In genomic region chr9:124281934-124282351, GRCh38 we compare ENCODE assay signal across 9 cellular contexts. TPM values are rescaled to one million over a fixed set of nuclear protein-coding genes. Genes with fewer than 3 reads are reported as not detected.
DNase-seq lines count a peak whose midpoint lies in the region; ATAC-seq and TF ChIP-seq lines count a peak whose summit lies in the region.
"Had no signal": no experiment of that assay in that cellular context is flagged by ENCODE, and none has a peak within 500 bp of the region (broad histone marks: within the 10 kb centered on the region; RNA-seq: fewer than 3 reads in every experiment).

No MANE protein-coding gene starts in this region.

- peaks cover 0 to 4% (median 0%) of the 10 kb centered on the region in 11 experiments; a peak in 1 of 22 replicates for H3K9me3 ChIP-seq in BLaER1 treated with 17β-estradiol and CSF1 and Interleukin-3, amounts not matched to agents 10 nM and 100 nM (replicated peaks in 1 of 11)
- H3K9me3 ChIP-seq in SU-DHL-6 (ENCODE audit: insufficient read depth, low read length) (no peaks in the 10 kb centered on the region), trophoblast cell (ENCODE audit: insufficient read depth, low read depth, low read length) (no peaks in the 10 kb centered on the region)

- H3K36me3 ChIP-seq in BLaER1 treated with 17β-estradiol and CSF1 and Interleukin-3, amounts not matched to agents 10 nM and 100 nM = peaks cover 0 to 16% (median 5%) of the 10 kb centered on the region in 11 experiments; a peak in 7 of 22 replicates
- H3K36me3 ChIP-seq in SU-DHL-6 (ENCODE audit: low read length) (no peaks in the 10 kb centered on the region), trophoblast cell (ENCODE audit: control insufficient read depth in 1 of 2, insufficient read depth in 2 of 2, low read length in 2 of 2) (peaks cover 4% of the 10 kb centered on the region in 2 experiments)

- peak overlapping the region in 2 of 10 experiments; percentile 7 to 37; a peak in 2 of 20 replicates for H3K4me3 ChIP-seq in BLaER1 treated with 17β-estradiol and CSF1 and Interleukin-3, amounts not matched to agents 10 nM and 100 nM
- H3K4me3 ChIP-seq in SU-DHL-6 (ENCODE audit: insufficient read depth, low read length, poor library complexity, severe bottlenecking) (no peak overlapping the region), fibroblast of villous mesenchyme (ENCODE audit: low read depth, low read length) (no peak overlapping the region), trophoblast cell (ENCODE audit: low read depth, low read length) (no peak overlapping the region)

- peak overlapping the region; percentile 59 to 77 (median 69); a peak in 21 of 22 replicates for H3K9ac ChIP-seq in BLaER1 treated with 17β-estradiol and CSF1 and Interleukin-3, amounts not matched to agents 10 nM and 100 nM
- H3K9ac ChIP-seq in SU-DHL-6 (ENCODE audit: low read length) (no peak overlapping the region), trophoblast cell (ENCODE audit: low read length) (no peak overlapping the region)

- no peak for ATAC-seq in GM18867 (IDR thresholded peaks at IDR 0.05; ENCODE audit: unreplicated experiment)

- H2AFZ ChIP-seq in SU-DHL-6 (ENCODE audit: low read depth, low read length, severe bottlenecking) (no peak overlapping the region), trophoblast cell (ENCODE audit: insufficient read depth, low read length, poor library complexity) (no peak overlapping the region)

- H2AK5ac ChIP-seq in trophoblast cell (ENCODE audit: low read length) = no peak overlapping the region

- no peak for TF ChIP-seq CTCF in SU-DHL-6 (IDR thresholded peaks at IDR 0.05; ENCODE audit: insufficient read depth, low read length, poor library complexity, severe bottlenecking)
- no peak for TF ChIP-seq CTCF in fibroblast of villous mesenchyme (IDR thresholded peaks at IDR 0.05; ENCODE audit: insufficient read depth, low read depth, low read length)

- H2BK5ac ChIP-seq in trophoblast cell (ENCODE audit: low read depth, low read length, poor library complexity) = no peak overlapping the region

- H3K14ac ChIP-seq in trophoblast cell (ENCODE audit: low read length) = no peak overlapping the region

- peaks cover 91 to 100% (median 98%) of the 10 kb centered on the region in 10 experiments for H3K4me1 ChIP-seq in BLaER1 treated with 17β-estradiol and CSF1 and Interleukin-3, amounts not matched to agents 10 nM and 100 nM
- peaks cover 47% of the 10 kb centered on the region in 2 experiments for H3K4me1 ChIP-seq in trophoblast cell (ENCODE audit: control insufficient read depth in 1 of 2, insufficient read depth in 2 of 2, low read length in 2 of 2)

- H3K9me2 ChIP-seq in SU-DHL-6 (replicated peaks; ENCODE audit: insufficient read depth, low read length) = no peaks in the 10 kb centered on the region

- H2BK120ac ChIP-seq in trophoblast cell (ENCODE audit: insufficient read depth, low read length, poor library complexity) = no peak overlapping the region

- peak overlapping the region; percentile 13 for H3K4ac ChIP-seq in trophoblast cell (ENCODE audit: low read depth, low read length)

- H3K4me2 ChIP-seq in BLaER1 treated with 17β-estradiol and CSF1 and Interleukin-3, amounts not matched to agents 10 nM and 100 nM = peak overlapping the region; percentile 80 to 98 (median 94)
- H3K4me2 ChIP-seq in SU-DHL-6 (ENCODE audit: low read depth, low read length, poor library complexity, severe bottlenecking) (peak overlapping the region; percentile 1), trophoblast cell (ENCODE audit: low read length) (no peak overlapping the region)

- no peak overlapping the region for H2BK12ac ChIP-seq in trophoblast cell (ENCODE audit: low read length)

- H4K20me1 ChIP-seq in BLaER1 treated with 17β-estradiol and CSF1 and Interleukin-3, amounts not matched to agents 10 nM and 100 nM = peaks cover 22 to 100% (median 99%) of the 10 kb centered on the region in 11 experiments; a peak in 21 of 22 replicates
- H4K20me1 ChIP-seq in SU-DHL-6 (ENCODE audit: low read depth, low read length) = peaks cover 14% of the 10 kb centered on the region; the same call in 1 of the 2 replicates

- H3K27me3 ChIP-seq in BLaER1 treated with 17β-estradiol and CSF1 and Interleukin-3, amounts not matched to agents 10 nM and 100 nM = no peaks in the 10 kb centered on the region
- H3K27me3 ChIP-seq in SU-DHL-6 (ENCODE audit: low read length) (no peaks in the 10 kb centered on the region), trophoblast cell (ENCODE audit: insufficient read depth, low read length) (no peaks in the 10 kb centered on the region)

- H3K79me1 ChIP-seq in trophoblast cell (ENCODE audit: low read length) = peaks cover 22% of the 10 kb centered on the region

- DNase-seq in fibroblast of villous mesenchyme (ENCODE audit: low read depth) = peak; percentile 63
- no peak for DNase-seq in trophoblast cell
- no peak for DNase-seq in effector CD8-positive, alpha-beta T cell (lab: John Stamatoyannopoulos, UW)
- no peak for DNase-seq in DMS53 treated with DMSO at 0.1 percent for 48 hours (lab: John Stamatoyannopoulos, UW; ENCODE audit: unreplicated experiment)
- no peak for DNase-seq in activated T-cell treated with anti-CD3 and anti-CD28 coated beads, Interleukin-2, amount 50 U/mL, for 48 hours
- DNase-seq: activated CD4-positive, alpha-beta T cell treated with anti-CD3 and anti-CD28 coated beads, Interleukin-2, amount 50 U/mL, for 1 hour had no signal

- peak overlapping the region; percentile 67 to 78 (median 72); a peak in 21 of 22 replicates for H3K27ac ChIP-seq in BLaER1 treated with 17β-estradiol and CSF1 and Interleukin-3, amounts not matched to agents 10 nM and 100 nM
- H3K27ac ChIP-seq in SU-DHL-6 (ENCODE audit: low read depth, low read length) = peak overlapping the region; percentile 46
- no peak overlapping the region for H3K27ac ChIP-seq in trophoblast cell (ENCODE audit: low read depth, low read length)

- H4K12ac ChIP-seq in trophoblast cell (ENCODE audit: low read depth, low read length) = no peak overlapping the region

- peaks cover 99% of the 10 kb centered on the region for H3K79me2 ChIP-seq in SU-DHL-6 (ENCODE audit: insufficient read depth, low read length)
- peaks cover 21% of the 10 kb centered on the region for H3K79me2 ChIP-seq in trophoblast cell (ENCODE audit: control insufficient read depth, insufficient read depth, low read length, poor library complexity)

- H3K18ac ChIP-seq in trophoblast cell (ENCODE audit: low read length) = no peak overlapping the region

- no peak overlapping the region for H4K8ac ChIP-seq in trophoblast cell (ENCODE audit: low read depth, low read length)

- H3F3A ChIP-seq in SU-DHL-6 (ENCODE audit: insufficient read depth) = peaks cover 29% of the 10 kb centered on the region

- no peak overlapping the region for H4K91ac ChIP-seq in trophoblast cell (ENCODE audit: low read depth, low read length)

- WGBS in trophoblast cell (ENCODE audit: extremely low coverage, insufficient coverage, insufficient read length) = no CpG with 5 or more reads among the region's 15 CpGs

- H3K23ac ChIP-seq in trophoblast cell (ENCODE audit: low read length) = no peak overlapping the region

RNA-seq across cellular contexts. Expression of gene NEK6, which starts 24.2 kb away (rescaled TPM):
- total RNA-seq in fibroblast of villous mesenchyme = 41.9 and 43.2 TPM in 2 replicates
- polyA plus RNA-seq in trophoblast cell (2013) = 51.6 and 53.5 TPM in 2 replicates

Comparison
In these comparisons a context has a peak if more than half of its experiments do, and no peak if none do; other contexts are left out.
1. H3K9ac ChIP-seq: peak in BLaER1 treated with 17β-estradiol and CSF1 and Interleukin-3, amounts not matched to agents 10 nM and 100 nM (11 of 11); none in SU-DHL-6 (single experiment) and trophoblast cell (single experiment).